ENCODE assay signal across 8 cellular contexts in the genomic region with DNA sequence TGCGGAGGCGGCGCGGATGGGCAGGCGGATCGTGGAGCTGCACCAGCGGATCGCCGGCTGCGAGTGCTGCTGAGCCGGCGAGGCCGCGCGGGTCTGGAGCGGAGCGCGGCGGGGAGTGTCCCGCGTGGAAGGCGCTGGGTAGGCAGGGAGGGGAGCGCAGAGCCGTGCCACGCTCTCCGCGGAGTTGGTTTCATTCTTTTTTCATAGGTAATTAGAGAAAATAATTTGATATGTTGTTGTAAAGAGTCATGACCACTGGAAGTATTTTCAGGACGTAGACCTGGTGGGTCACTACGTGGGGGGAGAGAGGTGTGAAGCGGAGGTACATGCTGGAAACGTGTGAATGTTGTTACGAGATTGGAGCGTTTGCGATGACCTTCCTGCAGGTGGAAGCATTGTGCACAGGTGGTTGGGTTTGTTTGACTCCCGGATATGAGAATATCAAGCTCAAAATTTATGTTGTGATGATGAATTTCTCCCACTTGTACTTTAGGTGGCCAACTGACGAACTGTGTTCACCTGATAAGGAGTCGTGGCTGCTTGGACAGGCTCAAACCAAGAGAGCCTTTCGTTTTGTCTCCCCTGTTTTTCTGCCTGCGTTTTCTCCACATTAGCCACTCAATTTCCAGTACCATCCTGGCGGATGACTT. TPM values are rescaled to one million over a fixed set of nuclear protein-coding genes. Genes with fewer than 3 reads are reported as not detected.
A peak's percentile ranks its signal among the peaks of the same experiment; 100 is the strongest.
DNase-seq lines count a peak whose midpoint lies in the region; ATAC-seq and TF ChIP-seq lines count a peak whose summit lies in the region.

No MANE protein-coding gene starts in this region.

- ATAC-seq in GM18868 (IDR thresholded peaks at IDR 0.05; ENCODE audit: unreplicated experiment) (peak; percentile 47), HG03097 (IDR thresholded peaks at IDR 0.05; ENCODE audit: low FRiP score, unreplicated experiment) (peak; percentile 30)

- POLR2A ChIA-PET in AG04450 (lab: Yijun Ruan, JAX) = interaction anchor here (0.6 to 3.2 kb wide), 3 partner anchors 21 to 34 kb away, joined by 3 to 20 read pairs (median 5); a partner anchor contains a TSS

- CTCF ChIA-PET in AG04450 (lab: Charles Lee) = interaction anchor here (1.0 to 1.7 kb wide), 3 partner anchors 9 to 396 kb away, joined by 4 to 5 read pairs (median 4); no protein-coding TSS in a partner anchor

- H3K27me3 ChIP-seq in AG04450 (ENCODE audit: control insufficient read depth, insufficient read depth, low read length) (no peaks in the 10 kb centered on the region), esophagus muscularis mucosa (no peaks in the 10 kb centered on the region), neuron (ENCODE audit: insufficient read depth, low read length) (no peaks in the 10 kb centered on the region)

- DNase-seq in AG04450 (ENCODE audit: low read depth, low spot score) = no peak
- peak; percentile 61 to 69 for DNase-seq in NCI-H526 (lab: John Stamatoyannopoulos, UW)
- peak; percentile 55 for DNase-seq in activated T-cell treated with anti-CD3 and anti-CD28 coated beads for 24 hours (ENCODE audit: low read depth)
- DNase-seq in esophagus muscularis mucosa (ENCODE audit: extremely low spot score) = no peak
- DNase-seq in NCI-H1694 treated with DMSO at 0.1 percent for 48 hours (lab: John Stamatoyannopoulos, UW) = no peak

- H3K9me3 ChIP-seq in AG04450 (ENCODE audit: control insufficient read depth, insufficient read depth, low read length) (peaks cover 3% of the 10 kb centered on the region; the same call in 1 of the 2 replicates), esophagus muscularis mucosa (no peaks in the 10 kb centered on the region), neuron (ENCODE audit: low read length) (peaks cover 2% of the 10 kb centered on the region)

- 9% methylated on average over 30 of the region's 40 CpGs for WGBS in esophagus muscularis mucosa

- intact Hi-C loops in esophagus muscularis mucosa (cut with DNase I) = loop anchor here (1.0 to 5.0 kb wide), 2 partner anchors 32 to 35 kb away; a partner anchor contains a TSS

- no peak for TF ChIP-seq POLR2A in esophagus muscularis mucosa (IDR thresholded peaks at IDR 0.05; ENCODE audit: low read depth)

- H3K4me1 ChIP-seq in esophagus muscularis mucosa (peaks cover 27 to 48% (median 46%) of the 10 kb centered on the region in 4 donors), neuron (ENCODE audit: insufficient read depth, low read length) (peaks cover 19% of the 10 kb centered on the region)

- no peak for TF ChIP-seq EP300 in esophagus muscularis mucosa (IDR thresholded peaks at IDR 0.05)

- H3K27ac ChIP-seq in AG04450 (ENCODE audit: low read depth, low read length) (no peak overlapping the region), esophagus muscularis mucosa (replicated peaks in 1 of 4) (peak overlapping the region; percentile 85 to 93 (median 88))

- H3K4me3 ChIP-seq in AG04450 (ENCODE audit: low read depth, low read length) = peak overlapping the region; percentile 64
- peak overlapping the region; percentile 81 to 96 (median 82) for H3K4me3 ChIP-seq in esophagus muscularis mucosa
- H3K4me3 ChIP-seq in neuron (ENCODE audit: low read length) = peak overlapping the region; percentile 67

- TF ChIP-seq CTCF in AG04450 (IDR thresholded peaks at IDR 0.05; ENCODE audit: low read depth, low read length) (peak; percentile 25), esophagus muscularis mucosa (IDR thresholded peaks at IDR 0.05) (peak in 2 of 3 experiments; percentile 22 to 35)

- H3K36me3 ChIP-seq in esophagus muscularis mucosa (peaks cover 0 to 20% (median 1%) of the 10 kb centered on the region in 4 donors), neuron (ENCODE audit: insufficient read depth, low read length) (peaks cover 9% of the 10 kb centered on the region)

- H2AFZ ChIP-seq in neuron (ENCODE audit: low read depth, low read length) = peak overlapping the region; percentile 62

RNA-seq across cellular contexts. Expression of a gene that starts 19.1 kb away (rescaled TPM):
- 0.40 TPM in 1 of 2 replicates, not detected in the other for polyA plus RNA-seq in AG04450 (2011; rRNA removed)
- not detected in 2 replicates for polyA minus RNA-seq in AG04450 (2011; rRNA and poly(A)+ RNA removed)
- total RNA-seq in esophagus muscularis mucosa = under 1 TPM in 1 of 4 donors, not detected in 3; 0.99 TPM

RNA-seq across cellular contexts. Expression of a gene that starts 34.1 kb away (rescaled TPM):
- 252 and 298 TPM in 2 replicates for polyA plus RNA-seq in AG04450 (2011; rRNA removed)
- 34.2 and 41.6 TPM in 2 replicates for polyA minus RNA-seq in AG04450 (2011; rRNA and poly(A)+ RNA removed)
- total RNA-seq in esophagus muscularis mucosa = 100 to 1,000 TPM; 155 to 331 (median 234) TPM

RNA-seq across cellular contexts. Expression of a gene that starts 35.0 kb away (rescaled TPM):
- 70.6 and 96.5 TPM in 2 replicates for polyA plus RNA-seq in AG04450 (2011; rRNA removed)
- polyA minus RNA-seq in AG04450 (2011; rRNA and poly(A)+ RNA removed) = 25.1 and 32.7 TPM in 2 replicates
- 10 to 100 TPM; 55.2 to 60.0 (median 57.0) TPM for total RNA-seq in esophagus muscularis mucosa

RNA-seq across cellular contexts. Expression of a gene that starts 41.3 kb away (rescaled TPM):
- polyA plus RNA-seq in AG04450 (2011; rRNA removed) = 14.5 and 15.4 TPM in 2 replicates
- 4.6 and 5.1 TPM in 2 replicates for polyA minus RNA-seq in AG04450 (2011; rRNA and poly(A)+ RNA removed)
- total RNA-seq in esophagus muscularis mucosa = 10 to 100 TPM; 15.8 to 21.9 (median 17.9) TPM

Comparison
In these comparisons a context has a peak if more than half of its experiments do, and no peak if none do; other contexts are left out.
1. DNase-seq: peak in NCI-H526 (2 of 2) and activated T-cell treated with anti-CD3 and anti-CD28 coated beads for 24 hours (single experiment); none in AG04450 (single experiment), esophagus muscularis mucosa (single experiment) and NCI-H1694 treated with DMSO at 0.1 percent for 48 hours (single experiment).
2. Peak in every context shown above with its lines, with median percentiles within 50 percentile points of each other: H3K4me3 ChIP-seq.